ENCODE assay signal across 12 cellular contexts in the genomic region with DNA sequence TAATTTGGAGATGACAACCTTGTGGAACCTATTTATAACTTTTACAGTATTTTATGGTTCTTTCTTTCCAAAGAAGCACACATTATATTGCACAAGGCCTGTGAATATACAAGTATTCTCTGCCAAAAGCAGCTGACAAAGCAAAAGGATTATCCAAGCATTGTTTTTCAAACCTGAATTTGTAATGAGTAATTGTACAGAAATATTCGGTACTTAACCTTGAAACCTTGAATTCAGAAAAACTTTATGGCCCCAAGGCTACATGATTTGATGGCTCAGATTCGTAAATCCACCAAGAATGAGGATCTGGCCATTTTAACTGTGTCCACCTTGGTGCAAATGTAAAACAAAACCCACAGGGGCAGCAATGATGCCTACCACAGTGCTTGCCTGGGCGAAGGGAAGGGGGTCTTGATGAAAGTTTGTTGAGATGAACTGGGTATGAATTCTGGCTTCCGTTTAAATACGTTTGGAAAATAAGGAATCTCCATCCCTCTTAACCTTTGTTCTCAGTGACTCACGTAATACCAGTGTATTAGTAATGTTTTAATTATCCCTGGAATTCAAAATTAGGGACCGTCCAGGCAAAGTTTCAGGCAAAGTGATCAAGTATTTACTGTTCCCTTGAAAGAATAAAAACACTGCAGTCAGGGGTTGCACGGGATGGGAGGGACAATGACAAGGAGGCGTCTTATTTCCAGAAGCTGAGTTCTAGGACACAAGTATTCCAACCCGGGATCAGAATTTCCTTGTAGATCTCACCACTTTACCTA. TPM values are rescaled to one million over a fixed set of nuclear protein-coding genes. Genes with fewer than 3 reads are reported as not detected.
DNase-seq lines count a peak whose midpoint lies in the region; FAIRE-seq and TF ChIP-seq lines count a peak whose summit lies in the region.
"Had no signal": no experiment of that assay in that cellular context is flagged by ENCODE, and none has a peak within 500 bp of the region (broad histone marks: within the 10 kb centered on the region; RNA-seq: fewer than 3 reads in every experiment).

No MANE protein-coding gene starts in this region.

- TF ChIP-seq CTCF in fibroblast of the aortic adventitia (IDR thresholded peaks at IDR 0.05; ENCODE audit: insufficient read depth, low read length) = no peak
- no peak for TF ChIP-seq CTCF in stomach (IDR thresholded peaks at IDR 0.05)
- TF ChIP-seq CTCF in GM10266 (IDR thresholded peaks at IDR 0.05; ENCODE audit: control insufficient read depth, insufficient read depth, low read depth, missing control alignments) = no peak

- TF ChIP-seq EP300 in stomach (IDR thresholded peaks at IDR 0.05) = no peak

- WGBS in GM23248 (ENCODE audit: low coverage in 1 of 2, low lambda C conversion rate in 2 of 2, missing lambda C conversion rate in 2 of 2), 2 experiments = 8% methylated on average over 10 of the region's 10 CpGs
- WGBS in small intestine, 3 donors = 24 to 65% (median 46%) methylated on average over 10 of the region's 10 CpGs
- WGBS in stomach, 5 donors = 62 to 71% (median 70%) methylated on average over 10 of the region's 10 CpGs

- peak overlapping the region; percentile 86 for H3K4me2 ChIP-seq in GM23248 (ENCODE audit: unreplicated experiment)

- no peaks in the 10 kb centered on the region for H4K20me1 ChIP-seq in GM23248 (ENCODE audit: insufficient read depth)

- H3F3A ChIP-seq in GM23248 (ENCODE audit: insufficient read depth) = peaks cover 41% of the 10 kb centered on the region

- H3K9me3 ChIP-seq in GM23248 (ENCODE audit: low read depth) (no peaks in the 10 kb centered on the region), small intestine (ENCODE audit: control insufficient read depth, low read depth) (no peaks in the 10 kb centered on the region), stomach (no peaks in the 10 kb centered on the region)
- H3K9me3 ChIP-seq: neutrophil had no signal

- FAIRE-seq in small intestine (lab: Jason Lieb, UNC) = no peak

- H3K9ac ChIP-seq in GM23248 = peak overlapping the region; percentile 45; the same call in 1 of the 2 replicates

- in situ Hi-C loops in GM23248 (cut with MboI) = no loop called here

- no peaks in the 10 kb centered on the region for H3K9me2 ChIP-seq in GM23248 (ENCODE audit: insufficient read depth)

- no peaks in the 10 kb centered on the region for H3K36me3 ChIP-seq in GM23248 (ENCODE audit: low read depth)
- H3K36me3 ChIP-seq in small intestine (ENCODE audit: control insufficient read depth in 2 of 2, insufficient read depth in 2 of 2, low read length in 2 of 2) = no peaks in the 10 kb centered on the region
- no peaks in the 10 kb centered on the region for H3K36me3 ChIP-seq in stomach
- H3K36me3 ChIP-seq: neutrophil had no signal

- H3K4me1 ChIP-seq in GM23248 (ENCODE audit: insufficient read depth) (peaks cover 35% of the 10 kb centered on the region), small intestine (ENCODE audit: control insufficient read depth in 2 of 2, insufficient read depth in 1 of 2, low read depth in 1 of 2, low read length in 1 of 2) (peaks cover 0 to 3% of the 10 kb centered on the region in 2 donors), stomach (peaks cover 0 to 24% (median 17%) of the 10 kb centered on the region in 4 donors)

- H3K79me2 ChIP-seq in GM23248 (ENCODE audit: insufficient read depth) = no peaks in the 10 kb centered on the region; the same call in 1 of the 2 replicates

- H3K27ac ChIP-seq in GM23248 (peak overlapping the region; percentile 83), small intestine (ENCODE audit: low read depth in 1 of 2, low read length in 1 of 2) (peak overlapping the region in 1 of 2 donors; percentile 47), stomach (peak overlapping the region in 1 of 5 donors; percentile 92)
- H3K27ac ChIP-seq: neutrophil had no signal

- H2AFZ ChIP-seq in GM23248 = peak overlapping the region; percentile 66

- intact Hi-C loops in stomach (cut with DNase I; ENCODE audit: low total_unique reads) = no loop called here

- no peak for TF ChIP-seq POLR2A in stomach (IDR thresholded peaks at IDR 0.05)

- H3K27me3 ChIP-seq in GM23248 (replicated peaks; ENCODE audit: insufficient read depth) (no peaks in the 10 kb centered on the region), small intestine (ENCODE audit: control insufficient read depth in 2 of 2, insufficient read depth in 2 of 2, low read length in 2 of 2) (peaks cover 0 to 3% of the 10 kb centered on the region in 2 donors), stomach (peaks cover 0 to 33% (median 20%) of the 10 kb centered on the region in 3 donors)

- DNase-seq in GM23248 = peak; percentile 85
- peak; percentile 26 for DNase-seq in SW480 (ENCODE audit: low spot score)
- DNase-seq in fibroblast of the aortic adventitia (ENCODE audit: low read depth) = peak; percentile 35
- DNase-seq in small intestine = peak; percentile 9
- DNase-seq in stomach = no peak
- DNase-seq in NCI-H2081 (lab: John Stamatoyannopoulos, UW) = no peak
- no peak for DNase-seq in GM10266 (ENCODE audit: extremely low spot score)
- no peak for DNase-seq in midbrain (lab: John Stamatoyannopoulos, UW)
- DNase-seq: activated CD8-positive, alpha-beta memory T cell treated with anti-CD3 and anti-CD28 coated beads for 24 hours; GDM1; NCI-H2227 treated with DMSO at 0.1 percent for 48 hours had no signal

- H3K4me3 ChIP-seq in GM23248 (peak overlapping the region; percentile 42), fibroblast of the aortic adventitia (ENCODE audit: low read depth, low read length) (no peak overlapping the region), small intestine (ENCODE audit: low read depth in 1 of 2, low read length in 2 of 2) (no peak overlapping the region), stomach (no peak overlapping the region)

RNA-seq across cellular contexts. Expression of a gene that starts 2.7 kb away (rescaled TPM):
- total RNA-seq in GM23248 (2014; rRNA removed; shearing (Covaris generic)) = 7.3 and 7.9 TPM in 2 replicates
- polyA plus RNA-seq in GM23248 (2016; fragmentation: Nextera tagmentation; extraction: Ambion mirVana) = 3.5 and 4.6 TPM in 2 replicates
- 0.65 and 1.9 TPM in 2 replicates for total RNA-seq in fibroblast of the aortic adventitia (ENCODE audit: low replicate concordance)
- 1 to 10 TPM in 2 of 3 donors, under 1 TPM in 1; 0.67 to 2.1 (median 1.6) TPM for polyA plus RNA-seq in small intestine
- 1 to 10 TPM in 3 of 5 donors, under 1 TPM in 1, not detected in 1; 0.58 to 2.6 (median 1.8) TPM for total RNA-seq in stomach
- polyA plus RNA-seq in stomach = 1 to 10 TPM in 1 of 3 donors, under 1 TPM in 2; 0.25 to 1.6 (median 0.92) TPM

Comparison
In these comparisons a context has a peak if more than half of its experiments do, and no peak if none do; other contexts are left out.
1. DNase-seq: peak in GM23248 (single experiment), SW480 (single experiment), fibroblast of the aortic adventitia (single experiment) and small intestine (single experiment); none in stomach (single experiment), NCI-H2081 (0 of 2), GM10266 (single experiment) and midbrain (single experiment).